9 cellular contexts compared by ENCODE assay signal in the genomic region with DNA sequence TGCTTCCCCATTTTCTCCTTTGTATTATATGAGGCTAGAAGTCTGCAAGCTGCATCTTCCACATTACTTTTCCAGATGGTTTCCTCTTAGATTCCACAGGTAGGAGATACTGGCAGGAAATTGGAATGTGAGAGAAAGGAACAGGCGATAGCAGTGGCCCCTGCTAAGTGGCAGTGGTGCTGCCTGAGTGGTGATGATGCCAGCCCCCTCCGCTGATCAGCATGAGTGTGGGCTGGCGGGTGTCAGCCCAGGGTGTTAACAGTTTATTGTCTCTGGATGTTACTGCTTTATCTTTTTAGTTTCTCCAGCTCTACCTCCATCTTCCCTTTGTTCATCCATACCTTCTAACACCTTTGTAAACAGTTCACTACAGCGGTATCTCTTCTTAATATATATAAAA. TPM values are rescaled to one million over a fixed set of nuclear protein-coding genes. Genes with fewer than 3 reads are reported as not detected.
"Had no signal": no experiment of that assay in that cellular context is flagged by ENCODE, and none has a peak within 500 bp of the region (broad histone marks: within the 10 kb centered on the region; RNA-seq: fewer than 3 reads in every experiment).

No MANE protein-coding gene starts in this region.

- H3K4me2 ChIP-seq: GM23338 had no signal

- H3K4me3 Mint-ChIP-seq: GM23338, H9, HFFc6, IgD-negative memory B cell had no signal

- H3K4me3 ChIP-seq: GM23338 had no signal

- ATAC-seq: GM23338, HepG2 had no signal

- FAIRE-seq: H1, H54, HepG2 had no signal

- H3K4me1 Mint-ChIP-seq: GM23338, H9, IgD-negative memory B cell had no signal

- H3K27ac Mint-ChIP-seq: GM23338, H9, HFFc6, IgD-negative memory B cell had no signal

- H3K27ac ChIP-seq: HL-60 had no signal

- H3K9me3 Mint-ChIP-seq: GM23338, H9, HFFc6, IgD-negative memory B cell had no signal

- H3K36me3 Mint-ChIP-seq: IgD-negative memory B cell had no signal

- DNase-seq: H9, HCEC 1CT, HFFc6 had no signal

- H2AFZ ChIP-seq: GM23338 had no signal

RNA-seq across cellular contexts. Expression of a gene that starts 13.2 kb away (rescaled TPM):
- total RNA-seq: HepG2 had no signal
- polyA plus RNA-seq: IgD-negative memory B cell had no signal
